Comparison of ENCODE assay signal across 8 cellular contexts in the genomic region with DNA sequence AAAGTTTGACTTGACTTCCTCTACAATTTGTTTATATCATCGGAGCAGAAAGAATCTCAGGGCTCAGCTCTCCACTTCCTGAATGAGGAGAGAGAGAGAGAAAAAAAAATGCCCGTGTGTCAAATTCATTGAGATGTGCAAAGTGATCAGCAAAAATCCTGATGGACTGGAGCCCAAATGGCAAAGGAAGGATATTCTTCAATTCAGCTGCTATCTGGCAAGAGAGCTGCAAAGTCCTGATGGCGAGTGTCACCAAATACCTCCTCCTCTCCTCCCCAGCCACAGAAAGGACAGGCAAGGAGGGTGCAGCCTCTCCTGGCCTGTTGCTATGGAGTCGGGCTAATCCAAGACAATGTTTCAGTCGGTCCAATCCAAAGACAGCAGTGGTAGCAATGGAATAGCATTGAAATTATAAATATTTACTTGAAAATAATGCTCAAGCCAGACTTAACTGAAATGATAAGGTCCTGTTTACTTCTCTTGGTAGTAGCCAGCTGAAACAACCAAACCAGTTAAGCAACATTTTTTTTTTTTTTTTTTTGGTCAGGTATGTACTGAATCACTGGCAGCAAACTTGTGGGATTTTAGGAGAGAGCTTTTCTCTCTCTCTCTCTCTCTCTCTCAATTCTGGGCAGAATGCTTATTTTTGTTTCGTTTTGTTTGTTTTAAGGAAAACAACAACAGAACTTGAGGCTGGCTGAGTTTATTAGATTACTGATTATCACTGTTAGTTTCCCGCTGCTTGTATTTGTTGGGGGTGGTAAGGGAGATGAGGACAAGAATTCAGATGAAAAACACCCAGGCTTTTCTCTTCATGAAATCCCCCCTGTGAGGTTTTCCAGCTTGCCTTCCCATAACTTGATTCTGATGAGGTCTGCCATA.
DNase-seq lines count a peak whose midpoint lies in the region; ATAC-seq and TF ChIP-seq lines count a peak whose summit lies in the region.

No MANE protein-coding gene starts in this region.

- H3K27ac ChIP-seq in subcutaneous abdominal adipose tissue (ENCODE audit: low read depth, low read length), result peak overlapping the region; percentile 86

- H3K4me1 Mint-ChIP-seq in MCF 10A (ENCODE audit: insufficient read depth, unreplicated experiment), result peaks cover 37% of the 10 kb centered on the region

- peak; percentile 100 for DNase-seq in SIG-M5 treated with dmso at 0.1 percent for 504 hours (lab: John Stamatoyannopoulos, UW; ENCODE audit: unreplicated experiment)
- DNase-seq in SIG-M5 (lab: John Stamatoyannopoulos, UW), result no peak
- peak; percentile 45 for DNase-seq in NCI-H524 treated with DMSO at 0.1 percent for 48 hours (lab: John Stamatoyannopoulos, UW)
- DNase-seq in MCF 10A (ENCODE audit: unreplicated experiment), result peak; percentile 44
- peak; percentile 44 to 58 for DNase-seq in left colon
- DNase-seq in NCI-H1048 (lab: John Stamatoyannopoulos, UW), result no peak
- no peak for DNase-seq in NCI-H1694 (lab: John Stamatoyannopoulos, UW)

- BruUV-seq in MCF 10A (replicated peaks; lab: Mats Ljungman, UMichigan), result no TSS peak

- no peaks in the 10 kb centered on the region for H3K9me3 Mint-ChIP-seq in MCF 10A (ENCODE audit: unreplicated experiment)

- H3K4me1 ChIP-seq in subcutaneous abdominal adipose tissue (ENCODE audit: control insufficient read depth in 5 of 5, insufficient read depth in 5 of 5, low read length in 5 of 5), result peaks cover 4 to 31% (median 28%) of the 10 kb centered on the region in 5 donors

- POLR2A ChIA-PET in MCF 10A (lab: Yijun Ruan, JAX), result interaction anchor here (0.6 to 4.8 kb wide), 49 partner anchors 10 to 285 kb away, joined by 3 to 88 read pairs (median 5); partner anchors contain the start of gene ZNF217

- no peaks in the 10 kb centered on the region for H3K27me3 ChIP-seq in subcutaneous abdominal adipose tissue (ENCODE audit: control insufficient read depth in 5 of 5, insufficient read depth in 4 of 5, low read length in 5 of 5)

- peak overlapping the region; percentile 88 for H3K27ac Mint-ChIP-seq in MCF 10A (ENCODE audit: low read depth, unreplicated experiment)

- ATAC-seq in left colon, result peak; percentile 57

- H3K4me3 ChIP-seq in subcutaneous abdominal adipose tissue (ENCODE audit: low read depth in 1 of 5, low read length in 5 of 5), result peak overlapping the region in 4 of 5 donors; percentile 35 to 38 (median 36)

- CTCF ChIA-PET in MCF 10A (lab: Yijun Ruan, JAX), result interaction anchor here (0.5 to 3.9 kb wide), 24 partner anchors 9 to 1554 kb away, joined by 3 to 32 read pairs (median 4); no protein-coding TSS in a partner anchor

- no peaks in the 10 kb centered on the region for H3K36me3 ChIP-seq in subcutaneous abdominal adipose tissue (ENCODE audit: control insufficient read depth in 5 of 5, insufficient read depth in 5 of 5, low read length in 5 of 5)

- TF ChIP-seq CTCF in MCF 10A (IDR thresholded peaks at IDR 0.05; ENCODE audit: unreplicated experiment), result no peak

- H3K9me3 ChIP-seq in subcutaneous abdominal adipose tissue (ENCODE audit: control insufficient read depth in 5 of 5, low read length in 5 of 5), result no peaks in the 10 kb centered on the region

- H3K36me3 Mint-ChIP-seq in MCF 10A (ENCODE audit: insufficient read depth, unreplicated experiment), result no peaks in the 10 kb centered on the region

- intact Hi-C loops in MCF 10A (cut with micrococcal nuclease) (loop anchor here (5.0 kb wide), 1 partner anchor 274 kb away; the partner anchor contains the start of gene ZNF217), left colon (cut with DNase I, micrococcal nuclease) (no loop called here)

- peak overlapping the region in 4 of 5 donors; percentile 19 to 59 (median 50) for H3K9ac ChIP-seq in subcutaneous abdominal adipose tissue (ENCODE audit: low read length in 5 of 5)

- peak overlapping the region; percentile 11 for H3K4me3 Mint-ChIP-seq in MCF 10A (ENCODE audit: unreplicated experiment)

- no peaks in the 10 kb centered on the region for H3K27me3 Mint-ChIP-seq in MCF 10A (ENCODE audit: insufficient read depth, unreplicated experiment)

Comparison
In these comparisons a context has a peak if more than half of its experiments do, and no peak if none do; other contexts are left out.
1. DNase-seq: peak in SIG-M5 treated with dmso at 0.1 percent for 504 hours (single experiment), NCI-H524 treated with DMSO at 0.1 percent for 48 hours (single experiment), MCF 10A (single experiment) and left colon (2 of 2); none in SIG-M5 (single experiment), NCI-H1048 (single experiment) and NCI-H1694 (single experiment).